ENCODE assay signal across 22 cellular contexts in the genomic region with DNA sequence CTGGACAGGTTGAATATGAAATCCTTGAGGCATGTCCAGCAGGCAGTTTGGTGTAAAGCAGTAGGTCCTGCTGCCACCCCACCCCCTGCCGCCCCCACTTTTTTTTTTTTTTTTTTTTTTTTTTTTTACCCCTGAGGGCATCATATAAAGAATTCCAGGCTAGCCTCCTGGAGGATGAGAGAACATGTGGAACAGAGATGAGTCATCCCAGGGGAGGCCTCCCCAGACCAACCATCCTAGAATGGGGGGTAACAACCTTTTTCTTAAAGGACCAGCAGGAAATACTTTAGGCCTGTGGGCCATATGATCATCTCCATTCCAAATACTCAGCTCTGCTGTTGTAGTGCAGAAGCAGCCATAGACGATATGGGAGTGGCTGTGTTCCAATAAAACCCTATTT.
"Had no signal": no experiment of that assay in that cellular context is flagged by ENCODE, and none has a peak within 500 bp of the region (broad histone marks: within the 10 kb centered on the region; RNA-seq: fewer than 3 reads in every experiment).

No MANE protein-coding gene starts in this region.

- H3K27ac ChIP-seq: colonic mucosa, dorsolateral prefrontal cortex, hepatocyte, left ventricle myocardium inferior, spleen, thoracic aorta, vagina had no signal

- ATAC-seq: effector memory CD8-positive, alpha-beta T cell; esophagus mucosa; natural killer cell treated with Interleukin-12 subunit alpha and Interleukin-12 subunit beta and Interleukin-15 and Interleukin-18, amount 100 ng/mL, for 72 hours had no signal

- H3K27me3 ChIP-seq: colonic mucosa, dorsolateral prefrontal cortex, hepatocyte, spleen, vagina had no signal

- H3K4me1 ChIP-seq: colonic mucosa, vagina had no signal

- DNase-seq: activated CD4-positive, alpha-beta T cell treated with anti-CD3 and anti-CD28 coated beads for 1 hour; activated CD8-positive, alpha-beta memory T cell treated with anti-CD3 and anti-CD28 coated beads, Interleukin-2, amount 50 U/mL, for 48 hours; activated effector memory CD4-positive, alpha-beta T cell treated with Interleukin-2 at 50 U/mL for 16 hours; activated naive CD8-positive, alpha-beta T cell treated with anti-CD3 and anti-CD28 coated beads, Interleukin-2, amount 10 ng/mL, durations not matched to agents 7 days and 5 days; activated T-cell treated with anti-CD3 and anti-CD28 coated beads, Interleukin-2, amount 50 U/mL, for 48 hours; amygdala; colonic mucosa; dorsolateral prefrontal cortex; effector memory CD8-positive, alpha-beta T cell; glutamatergic neuron; immature natural killer cell; left ventricle myocardium inferior; mammary epithelial cell; midbrain; spleen; stimulated activated CD4-positive, alpha-beta T cell treated with anti-CD3 and anti-CD28 coated beads, Interleukin-4, amount 100 ng/mL, for 1 hour; stimulated activated naive CD4-positive, alpha-beta T cell treated with Interleukin-2 at 50 U/mL for 16 hours had no signal
